27 cellular contexts compared by ENCODE assay signal in genomic region chr12:72742560-72742959, GRCh38.
"Had no signal": no experiment of that assay in that cellular context is flagged by ENCODE, and none has a peak within 500 bp of the region (broad histone marks: within the 10 kb centered on the region; RNA-seq: fewer than 3 reads in every experiment).

No MANE protein-coding gene starts in this region.

- ATAC-seq: stimulated activated effector memory CD8-positive, alpha-beta T cell treated with anti-CD3 and anti-CD28 coated beads, Interleukin-12 subunit alpha, Interleukin-12 subunit beta, amount 100 ng/mL, for 72 hours; stimulated activated memory B cell treated with anti-CD40 and anti-IgM and Interleukin-4, amounts not matched to agents 10 μg/mL and 1 μg/mL and 100 μg/mL, for 72 hours; stimulated activated naive B cell treated with anti-CD40 and anti-IgM and Interleukin-4, amounts not matched to agents 10 μg/mL and 1 μg/mL and 100 μg/mL, for 72 hours; stimulated activated naive CD8-positive, alpha-beta T cell treated with anti-CD3 and anti-CD28 coated beads, Interleukin-15, amount 100 ng/mL, for 72 hours; stimulated activated naive CD8-positive, alpha-beta T cell treated with anti-CD3 and anti-CD28 coated beads, Interleukin-15, Interleukin-2, amounts not matched to agents 100 U/mL and 50 U/mL, for 24 hours; upper lobe of right lung had no signal

- FAIRE-seq: urothelium cell line had no signal

- H3K4me1 ChIP-seq: stomach, suprapubic skin, testis, thyroid gland, tibial artery, tibial nerve, transverse colon, upper lobe of left lung, uterus, vagina had no signal

- DNase-seq: stimulated activated CD4-positive, alpha-beta T cell treated with anti-CD3 and anti-CD28 coated beads, Interleukin-2, amount 100 ng/mL, for 48 hours; stimulated activated CD4-positive, alpha-beta T cell treated with anti-CD3 and anti-CD28 coated beads, Interleukin-4, amount 100 ng/mL, for 1 hour; stimulated activated CD4-positive, alpha-beta T cell treated with anti-CD3 and anti-CD28 coated beads, Interleukin-4, amount 100 ng/mL, for 24 hours; stimulated activated CD4-positive, alpha-beta T cell treated with anti-CD3 and anti-CD28 coated beads, Interleukin-4, amount 100 ng/mL, for 4 hours; stimulated activated CD8-positive, alpha-beta memory T cell treated with anti-CD3 and anti-CD28 coated beads, Interleukin-4, amount 100 ng/mL, for 48 hours; stimulated activated naive B cell treated with anti-CD40 and anti-IgM and Interleukin-4, amounts not matched to agents 10 μg/mL and 1 μg/mL and 100 μg/mL, for 72 hours; stimulated activated naive CD4-positive, alpha-beta T cell; stimulated activated naive CD4-positive, alpha-beta T cell treated with Interleukin-2 at 50 U/mL for 16 hours; stimulated activated naive CD8-positive, alpha-beta T cell treated with anti-CD3 and anti-CD28 coated beads, Interleukin-15, amount 100 ng/mL, for 72 hours; stimulated activated naive CD8-positive, alpha-beta T cell treated with anti-CD3 and anti-CD28 coated beads, Interleukin-15, Interleukin-2, amounts not matched to agents 100 U/mL and 50 U/mL, for 24 hours; stomach; substantia nigra; testis; thyroid gland; tibial artery; transverse colon; trophoblast cell; upper lobe of left lung; upper lobe of right lung; uterus had no signal

- H3K4me3 ChIP-seq: stomach, suprapubic skin, testis, thoracic aorta, thyroid gland, tibial artery, tibial nerve, transverse colon, upper lobe of left lung, upper lobe of right lung, uterus, vagina had no signal

- H3K27me3 ChIP-seq: stomach, suprapubic skin, testis, thyroid gland, tibial artery, tibial nerve, transverse colon, upper lobe of left lung, upper lobe of right lung, uterus, vagina had no signal

- H3K9me3 ChIP-seq: testis, thyroid gland, tibial artery, uterus, vagina had no signal

- H3K36me3 ChIP-seq: stomach, suprapubic skin, thoracic aorta, thyroid gland, tibial artery, tibial nerve, transverse colon, upper lobe of left lung, upper lobe of right lung, uterus, vagina had no signal

- H3K27ac ChIP-seq: stomach, suprapubic skin, testis, thoracic aorta, thyroid gland, tibial artery, tibial nerve, transverse colon, upper lobe of left lung, upper lobe of right lung, uterus, vagina had no signal
